ENCODE assay signal across 22 cellular contexts in genomic region chr2:10169581-10169980, GRCh38. TPM values are rescaled to one million over a fixed set of nuclear protein-coding genes. Genes with fewer than 3 reads are reported as not detected.
DNase-seq lines count a peak whose midpoint lies in the region; ATAC-seq and TF ChIP-seq lines count a peak whose summit lies in the region.
"Had no signal": no experiment of that assay in that cellular context is flagged by ENCODE, and none has a peak within 500 bp of the region (broad histone marks: within the 10 kb centered on the region; RNA-seq: fewer than 3 reads in every experiment).

No MANE protein-coding gene starts in this region.

- H3K4me2 ChIP-seq in PC-3 (ENCODE audit: low read length) (no peak overlapping the region), PC-9 (no peak overlapping the region)

- H3K4me1 Mint-ChIP-seq in endodermal cell = peaks cover 9% of the 10 kb centered on the region
- H3K4me1 Mint-ChIP-seq: memory B cell; naive thymus-derived CD8-positive, alpha-beta T cell had no signal

- H2AFZ ChIP-seq in PC-3 (ENCODE audit: low read length) (no peak overlapping the region), PC-9 (no peak overlapping the region)

- intact Hi-C loops in PC-3 (cut with micrococcal nuclease) = no loop called here
- intact Hi-C loops in PC-9 (cut with micrococcal nuclease; ENCODE audit: unreplicated experiment) = no loop called here
- intact Hi-C loops in head of caudate nucleus (cut with DNase I) = no loop called here
- intact Hi-C loops in left colon (cut with DNase I, micrococcal nuclease) = no loop called here

- no peak overlapping the region for H3K4me3 Mint-ChIP-seq in endodermal cell
- H3K4me3 Mint-ChIP-seq: CD4-positive, alpha-beta T cell; memory B cell; naive thymus-derived CD8-positive, alpha-beta T cell had no signal

- H3K27me3 ChIP-seq in PC-3 (ENCODE audit: low read length) = no peaks in the 10 kb centered on the region
- H3K27me3 ChIP-seq in endodermal cell (ENCODE audit: control insufficient read depth, insufficient read depth, low read length, poor library complexity, severe bottlenecking) = no peaks in the 10 kb centered on the region
- no peaks in the 10 kb centered on the region for H3K27me3 ChIP-seq in PC-9 (ENCODE audit: insufficient read depth, low read depth)
- H3K27me3 ChIP-seq: SJSA1, upper lobe of right lung had no signal

- H3K36me3 Mint-ChIP-seq in endodermal cell (ENCODE audit: low read depth) = no peaks in the 10 kb centered on the region
- H3K36me3 Mint-ChIP-seq: memory B cell; naive thymus-derived CD8-positive, alpha-beta T cell had no signal

- H3K27me3 Mint-ChIP-seq in endodermal cell (ENCODE audit: insufficient read depth) = no peaks in the 10 kb centered on the region
- H3K27me3 Mint-ChIP-seq: CD4-positive, alpha-beta T cell; memory B cell; naive thymus-derived CD8-positive, alpha-beta T cell had no signal

- no peaks in the 10 kb centered on the region for H3K9me3 Mint-ChIP-seq in endodermal cell
- H3K9me3 Mint-ChIP-seq: CD4-positive, alpha-beta T cell; memory B cell; naive thymus-derived CD8-positive, alpha-beta T cell had no signal

- H3K9ac ChIP-seq in PC-3 (ENCODE audit: low read length) (no peak overlapping the region), endodermal cell (ENCODE audit: extremely low read depth, low read length, poor library complexity, severe bottlenecking) (no peak overlapping the region)

- H3K79me2 ChIP-seq in PC-3 (ENCODE audit: low read length) = no peaks in the 10 kb centered on the region
- no peaks in the 10 kb centered on the region for H3K79me2 ChIP-seq in PC-9 (ENCODE audit: low read depth)

- CTCF ChIA-PET in PC-3 (lab: Charles Lee) = no interaction called here
- CTCF ChIA-PET in PC-9 (lab: Charles Lee) = no interaction called here

- no peak overlapping the region for H3K27ac ChIP-seq in PC-3 (ENCODE audit: low read length)
- no peak overlapping the region for H3K27ac ChIP-seq in endodermal cell (ENCODE audit: low read depth, low read length)
- H3K27ac ChIP-seq in PC-9 = no peak overlapping the region
- H3K27ac ChIP-seq: SJSA1, upper lobe of right lung had no signal

- BruUV-seq in PC-3 (replicated peaks; lab: Mats Ljungman, UMichigan) (no TSS peak), PC-9 (replicated peaks; lab: Mats Ljungman, UMichigan) (no TSS peak)

- H3K36me3 ChIP-seq in PC-3 (ENCODE audit: low read depth, low read length) (no peaks in the 10 kb centered on the region), endodermal cell (ENCODE audit: control insufficient read depth, insufficient read depth, low read length) (no peaks in the 10 kb centered on the region), PC-9 (ENCODE audit: low read depth) (no peaks in the 10 kb centered on the region)
- H3K36me3 ChIP-seq: upper lobe of right lung had no signal

- 92 to 93% methylated on average over 8 to 11 of the region's 11 CpGs for WGBS in endodermal cell (ENCODE audit: insufficient coverage in 1 of 2, insufficient read length in 1 of 2), 2 experiments

- H3K4me1 ChIP-seq in PC-3 (ENCODE audit: insufficient read depth, low read length) (peaks cover 14% of the 10 kb centered on the region), endodermal cell (ENCODE audit: control insufficient read depth, insufficient read depth, low read length) (peaks cover 5% of the 10 kb centered on the region), PC-9 (replicated peaks; ENCODE audit: insufficient read depth) (no peaks in the 10 kb centered on the region)
- H3K4me1 ChIP-seq: upper lobe of right lung had no signal

- peak; percentile 72 for DNase-seq in Daoy (ENCODE audit: low read depth)
- no peak for DNase-seq in PC-3
- peak; percentile 38 for DNase-seq in endodermal cell
- DNase-seq in renal cortical epithelial cell (ENCODE audit: low read depth) = peak; percentile 14
- DNase-seq in PC-9 = no peak
- DNase-seq in head of caudate nucleus = no peak
- DNase-seq in left colon = no peak
- no peak for DNase-seq in NCI-H510A (lab: John Stamatoyannopoulos, UW)
- DNase-seq: activated naive CD4-positive, alpha-beta T cell treated with anti-CD3 and anti-CD28 coated beads, Interleukin-2, amount 50 U/mL, for 16 hours; activated T-cell treated with anti-CD3 and anti-CD28 coated beads, Interleukin-2, amount 50 U/mL, for 48 hours; CD4-positive, alpha-beta T cell; DMS53; hippocampal formation; Kasumi-1; kidney; naive thymus-derived CD8-positive, alpha-beta T cell; NCI-H1105; stimulated activated CD4-positive, alpha-beta T cell treated with anti-CD3 and anti-CD28 coated beads, Interleukin-2, amount 100 ng/mL, for 24 hours; upper lobe of right lung had no signal

- H3K4me3 ChIP-seq in PC-3 (ENCODE audit: low read length) (no peak overlapping the region), endodermal cell (ENCODE audit: low read length) (no peak overlapping the region), PC-9 (no peak overlapping the region)
- H3K4me3 ChIP-seq: SJSA1, upper lobe of right lung had no signal

- no peak overlapping the region for H3K27ac Mint-ChIP-seq in endodermal cell
- H3K27ac Mint-ChIP-seq: CD4-positive, alpha-beta T cell; naive thymus-derived CD8-positive, alpha-beta T cell had no signal

- H4K20me1 ChIP-seq in PC-3 (ENCODE audit: low read length) = no peaks in the 10 kb centered on the region
- no peaks in the 10 kb centered on the region for H4K20me1 ChIP-seq in PC-9 (ENCODE audit: insufficient read depth)

- H3K9me2 ChIP-seq in PC-3 (replicated peaks; ENCODE audit: low read length) = no peaks in the 10 kb centered on the region
- no peaks in the 10 kb centered on the region for H3K9me2 ChIP-seq in PC-9 (ENCODE audit: insufficient read depth)

- POLR2A ChIA-PET in PC-3 (lab: Charles Lee; ENCODE audit: unreplicated experiment) (no interaction called here), PC-9 (lab: Charles Lee; ENCODE audit: unreplicated experiment) (no interaction called here)

- TF ChIP-seq CTCF in PC-3 (conservative IDR thresholded peaks at IDR 0.05; ENCODE audit: low read depth, low read length) (no peak), endodermal cell (conservative IDR thresholded peaks at IDR 0.05) (no peak), PC-9 (conservative IDR thresholded peaks at IDR 0.05) (no peak)

- no peaks in the 10 kb centered on the region for H3F3A ChIP-seq in PC-3 (ENCODE audit: low read length, unreplicated experiment)
- H3F3A ChIP-seq in PC-9 (ENCODE audit: insufficient read depth, low read depth) = no peaks in the 10 kb centered on the region

- H3K9me3 ChIP-seq in PC-3 (ENCODE audit: low read length) = no peaks in the 10 kb centered on the region
- no peaks in the 10 kb centered on the region for H3K9me3 ChIP-seq in endodermal cell (ENCODE audit: control insufficient read depth, low read length)
- no peaks in the 10 kb centered on the region for H3K9me3 ChIP-seq in PC-9 (ENCODE audit: insufficient read depth, low read depth)
- H3K9me3 ChIP-seq: SJSA1, upper lobe of right lung had no signal

- ATAC-seq in PC-3 (peak; percentile 16; the same call in 1 of the 2 replicates), left colon (no peak)
- ATAC-seq: activated CD4-positive, CD25-positive, alpha-beta regulatory T cell treated with anti-CD3 and anti-CD28 coated beads, Interleukin-2, amount 50 U/mL, for 24 hours; naive thymus-derived CD8-positive, alpha-beta T cell; upper lobe of right lung had no signal

RNA-seq across cellular contexts. Expression of gene RRM2, which starts 47.0 kb away (rescaled TPM):
- 155 and 162 TPM in 2 replicates for total RNA-seq in Daoy (2014; rRNA removed; shearing (Covaris generic))
- total RNA-seq in PC-3 (2014; rRNA removed) (229 and 282 TPM in 2 replicates), endodermal cell (100 to 1,000 TPM; 142 to 157 TPM), renal cortical epithelial cell (3.4 and 17.9 TPM in 2 replicates), PC-9 (2021) (90.4 and 105 TPM in 2 replicates), left colon (10 to 100 TPM; 15.8 to 40.0 TPM)
- polyA plus RNA-seq in endodermal cell (2013, experiment 1 of 2) = 152 TPM
- 130 TPM for polyA plus RNA-seq in endodermal cell (2013, experiment 2 of 2)

Comparison
In these comparisons a context has a peak if more than half of its experiments do, and no peak if none do; other contexts are left out.
1. DNase-seq: peak in Daoy (single experiment), endodermal cell (single experiment) and renal cortical epithelial cell (single experiment); none in PC-3 (single experiment), PC-9 (0 of 2), head of caudate nucleus (0 of 42), left colon (0 of 2) and NCI-H510A (single experiment).